Comparison of ENCODE assay signal across 19 cellular contexts in the genomic region with DNA sequence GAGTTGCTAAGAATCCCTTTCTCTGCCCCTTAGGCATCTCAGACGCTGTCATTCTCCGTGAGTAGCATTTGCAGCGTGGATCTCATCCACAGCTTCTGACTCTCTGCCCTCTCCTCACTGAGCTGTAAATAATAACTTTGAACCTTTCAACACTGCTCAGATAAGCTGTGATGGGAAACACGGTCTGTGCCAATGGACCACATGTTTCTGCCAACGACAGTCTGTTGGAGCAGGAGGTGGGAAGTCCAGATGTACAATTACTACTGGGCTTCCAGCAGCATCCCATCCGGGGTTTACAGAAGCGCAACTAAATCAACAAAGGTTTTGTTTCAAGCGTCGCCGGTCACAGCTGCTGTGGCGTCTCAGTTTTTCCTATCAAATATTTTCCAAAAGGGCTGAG.
DNase-seq lines count a peak whose midpoint lies in the region; ATAC-seq and TF ChIP-seq lines count a peak whose summit lies in the region.
"Had no signal": no experiment of that assay in that cellular context is flagged by ENCODE, and none has a peak within 500 bp of the region (broad histone marks: within the 10 kb centered on the region; RNA-seq: fewer than 3 reads in every experiment).

No MANE protein-coding gene starts in this region.

- peaks cover 9% of the 10 kb centered on the region for H3K4me1 ChIP-seq in left ventricle myocardium inferior
- H3K4me1 ChIP-seq: body of pancreas, right lobe of liver had no signal

- ATAC-seq in HG03457 (IDR thresholded peaks at IDR 0.05; ENCODE audit: unreplicated experiment) (no peak), HG03139 (IDR thresholded peaks at IDR 0.05; ENCODE audit: unreplicated experiment) (no peak)
- ATAC-seq: activated CD8-positive, alpha-beta T cell treated with anti-CD3 and anti-CD28 coated beads for 36 hours; activated naive CD4-positive, alpha-beta T cell treated with anti-CD3 and anti-CD28 coated beads, Interleukin-2, amount 50 U/mL, for 72 hours; body of pancreas; T-helper 17 cell; WTC11 had no signal

- DNase-seq in COLO668 (lab: John Stamatoyannopoulos, UW; ENCODE audit: unreplicated experiment) (peak; percentile 48), NCI-H1694 (lab: John Stamatoyannopoulos, UW) (peak; percentile 98), NCI-H69 (lab: John Stamatoyannopoulos, UW) (peak; percentile 87), left ventricle myocardium inferior (peak; percentile 18), inferior parietal cortex (ENCODE audit: extremely low spot score) (no peak)
- no peak for DNase-seq in central memory CD4-positive, alpha-beta T cell
- DNase-seq: activated CD8-positive, alpha-beta T cell treated with anti-CD3 and anti-CD28 coated beads for 36 hours; CD4-positive, alpha-beta memory T cell; GOT3; IMR-90; MG63; stimulated activated naive CD4-positive, alpha-beta T cell treated with Interleukin-2 at 50 U/mL for 16 hours; T-helper 17 cell had no signal

- no peak for TF ChIP-seq CTCF in left ventricle myocardium inferior (IDR thresholded peaks at IDR 0.05; ENCODE audit: borderline replicate concordance)

- no peak overlapping the region for H3K4me3 ChIP-seq in left ventricle myocardium inferior
- H3K4me3 ChIP-seq: body of pancreas, MG63, right lobe of liver had no signal

- H3K9me3 ChIP-seq in left ventricle myocardium inferior (replicated peaks) = no peaks in the 10 kb centered on the region
- H3K9me3 ChIP-seq: body of pancreas, MG63, right lobe of liver had no signal

- intact Hi-C loops in left ventricle myocardium inferior (cut with micrococcal nuclease) = no loop called here

- H3K36me3 ChIP-seq in left ventricle myocardium inferior = no peaks in the 10 kb centered on the region
- H3K36me3 ChIP-seq: MG63, right lobe of liver had no signal

- H3K27ac ChIP-seq in left ventricle myocardium inferior (replicated peaks) = no peak overlapping the region
- H3K27ac ChIP-seq: body of pancreas, right lobe of liver had no signal

- peaks cover 88% of the 10 kb centered on the region for H3K27me3 ChIP-seq in left ventricle myocardium inferior (ENCODE audit: low read depth)
- H3K27me3 ChIP-seq: body of pancreas, MG63, right lobe of liver had no signal

Comparison
In these comparisons a context has a peak if more than half of its experiments do, and no peak if none do; other contexts are left out.
1. DNase-seq: peak in COLO668 (single experiment), NCI-H1694 (single experiment), NCI-H69 (single experiment) and left ventricle myocardium inferior (single experiment); none in central memory CD4-positive, alpha-beta T cell (single experiment) and inferior parietal cortex (single experiment).